ENCODE assay signal across 1 cellular context in the genomic region with DNA sequence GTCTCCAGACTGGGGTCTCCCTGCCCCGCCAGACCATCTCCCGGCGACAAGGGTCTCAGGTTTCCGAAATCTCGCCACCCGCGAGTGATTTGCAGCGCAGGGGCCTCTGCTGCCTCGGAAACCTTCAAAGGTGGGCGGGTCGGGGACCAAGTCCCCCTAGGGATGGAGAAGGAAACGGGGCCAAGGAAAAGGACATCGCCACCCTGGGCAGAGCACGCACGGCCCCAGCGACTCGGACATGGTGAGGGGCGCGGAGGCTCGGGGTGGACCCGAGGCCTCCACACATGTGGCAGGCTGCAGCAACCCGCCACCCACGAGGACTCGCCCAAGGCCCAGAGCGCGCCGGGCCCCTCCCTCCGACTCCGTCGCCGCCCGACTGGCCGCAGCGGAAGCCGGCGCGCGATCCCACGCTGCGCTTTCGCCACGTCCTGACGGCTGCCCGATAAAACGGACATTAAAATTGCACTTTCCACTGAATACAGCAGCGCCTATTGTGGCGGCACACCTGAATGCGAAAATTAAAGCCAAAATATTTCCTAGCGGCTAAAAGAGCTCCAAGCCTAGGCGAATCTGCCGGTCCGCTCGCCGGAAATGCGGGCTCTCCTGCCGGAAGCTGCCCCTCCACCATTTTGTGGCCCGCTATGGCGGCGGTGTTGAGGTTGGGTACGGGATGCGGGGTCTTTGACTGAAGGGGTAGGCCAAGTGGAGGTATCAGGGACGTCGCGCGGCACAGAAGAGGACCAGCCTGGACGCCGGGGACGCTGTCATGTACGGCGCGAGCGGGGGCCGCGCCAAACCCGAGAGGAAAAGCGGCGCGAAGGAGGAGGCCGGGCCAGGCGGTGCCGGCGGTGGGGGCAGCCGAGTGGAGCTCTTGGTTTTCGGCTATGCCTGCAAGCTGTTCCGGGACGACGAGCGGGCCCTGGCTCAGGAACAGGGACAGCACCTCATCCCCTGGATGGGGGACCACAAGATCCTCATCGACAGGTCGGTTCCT.
TF ChIP-seq lines count a peak whose summit lies in the region.

SFSWAP (plus strand) TSS at position 627 of the 994 bp plus-strand sequence; CDS start at position 767, 140 bp downstream.

TF ChIP-seq in GM23338, 12 proteins besides CTCF, POLR2A, EP300 and RAD21 (continued from another document):
- TF ChIP-seq ZNF462 (CRISPR knock-in tag; IDR thresholded peaks at IDR 0.05) (no peak), ZNF114 (CRISPR knock-in tag; IDR thresholded peaks at IDR 0.05) (peak; percentile 91), CREB1 (CRISPR knock-in tag; IDR thresholded peaks at IDR 0.05; ENCODE audit: low read depth) (peak; percentile 80), STAT1 (IDR thresholded peaks at IDR 0.05; ENCODE audit: unreplicated experiment) (no peak), ZNF331 (CRISPR knock-in tag; IDR thresholded peaks at IDR 0.05; ENCODE audit: low read depth) (no peak), EZH2phosphoT487 (IDR thresholded peaks at IDR 0.05; ENCODE audit: unreplicated experiment) (no peak)
- TF ChIP-seq, protein P1, sequence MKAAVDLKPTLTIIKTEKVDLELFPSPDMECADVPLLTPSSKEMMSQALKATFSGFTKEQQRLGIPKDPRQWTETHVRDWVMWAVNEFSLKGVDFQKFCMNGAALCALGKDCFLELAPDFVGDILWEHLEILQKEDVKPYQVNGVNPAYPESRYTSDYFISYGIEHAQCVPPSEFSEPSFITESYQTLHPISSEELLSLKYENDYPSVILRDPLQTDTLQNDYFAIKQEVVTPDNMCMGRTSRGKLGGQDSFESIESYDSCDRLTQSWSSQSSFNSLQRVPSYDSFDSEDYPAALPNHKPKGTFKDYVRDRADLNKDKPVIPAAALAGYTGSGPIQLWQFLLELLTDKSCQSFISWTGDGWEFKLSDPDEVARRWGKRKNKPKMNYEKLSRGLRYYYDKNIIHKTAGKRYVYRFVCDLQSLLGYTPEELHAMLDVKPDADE (IDR thresholded peaks at IDR 0.05) = peak; percentile 64; the same call in 1 of the 2 replicates
TF ChIP-seq in GM23338: peak in this region for 5.
